In the genomic region with DNA sequence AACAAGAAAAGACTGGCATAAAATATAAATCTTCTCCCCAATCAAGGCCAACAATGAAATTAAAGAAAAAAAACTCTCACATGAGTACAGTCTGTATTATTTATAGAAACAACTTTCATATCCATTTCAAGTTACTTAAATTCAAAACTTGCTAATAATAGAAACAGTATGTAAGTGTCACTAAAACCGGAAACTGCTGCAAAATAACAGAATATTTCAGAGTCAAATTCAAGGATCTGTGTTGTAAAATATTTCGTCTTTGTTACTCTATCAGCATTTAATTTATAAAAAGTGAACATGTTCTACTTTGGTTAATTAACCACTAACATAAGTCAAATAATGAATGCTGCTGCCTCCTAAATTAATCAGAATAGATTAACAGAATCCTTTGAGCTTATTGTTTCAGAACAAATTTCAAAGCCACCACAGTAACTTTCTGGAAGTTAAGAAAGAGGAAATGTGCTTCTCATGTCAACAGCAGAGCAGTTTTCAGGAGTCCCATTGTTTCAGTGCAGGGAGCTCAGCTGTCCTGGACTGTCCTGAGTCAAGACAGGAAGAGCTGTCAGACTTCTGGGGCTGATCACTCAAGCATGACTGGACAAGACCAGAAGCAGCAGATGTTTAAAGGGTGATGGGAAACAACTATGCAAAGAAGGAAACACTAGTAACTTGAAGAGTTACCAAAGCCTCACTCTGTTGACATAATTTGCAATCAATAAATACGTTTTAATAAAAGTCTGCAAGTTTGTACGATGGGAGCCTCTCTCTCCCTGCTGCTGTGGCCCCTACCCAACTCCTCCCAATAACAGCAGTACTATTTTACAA, we compare ENCODE assay signal across 7 cellular contexts.
DNase-seq lines count a peak whose midpoint lies in the region; ATAC-seq, FAIRE-seq and TF ChIP-seq lines count a peak whose summit lies in the region.

No MANE protein-coding gene starts in this region.

- H3K4me3 Mint-ChIP-seq in astrocyte (ENCODE audit: unreplicated experiment): no peak overlapping the region
- peak overlapping the region; percentile 46 to 72 for H3K4me3 Mint-ChIP-seq in stimulated activated naive B cell treated with anti-CD40 and anti-IgM and Interleukin-4, amounts not matched to agents 10 μg/mL and 1 μg/mL and 100 μg/mL, for 72 hours

- peak; percentile 64 for DNase-seq in GM18507 (ENCODE audit: extremely low spot score, insufficient read length, low read depth)
- peak; percentile 27 for DNase-seq in HFF-Myc (ENCODE audit: extremely low read depth, low read depth)
- DNase-seq in MV-4-11 (lab: John Stamatoyannopoulos, UW): peak; percentile 97
- peak; percentile 70 for DNase-seq in astrocyte (ENCODE audit: low read depth)
- DNase-seq in inferior parietal cortex (ENCODE audit: extremely low spot score): peak; percentile 20
- peak; percentile 67 for DNase-seq in stimulated activated naive B cell treated with anti-CD40 and anti-IgM and Interleukin-4, amounts not matched to agents 10 μg/mL and 1 μg/mL and 100 μg/mL, for 72 hours
- DNase-seq in GOT3 (lab: John Stamatoyannopoulos, UW): no peak

- H3K79me2 ChIP-seq in astrocyte (ENCODE audit: insufficient read depth, low read length): peaks cover 14% of the 10 kb centered on the region

- H3K9me3 Mint-ChIP-seq in astrocyte (ENCODE audit: unreplicated experiment): peaks cover 2% of the 10 kb centered on the region
- H3K9me3 Mint-ChIP-seq in stimulated activated naive B cell treated with anti-CD40 and anti-IgM and Interleukin-4, amounts not matched to agents 10 μg/mL and 1 μg/mL and 100 μg/mL, for 72 hours: peaks cover 4% of the 10 kb centered on the region in 2 donors

- peak overlapping the region; percentile 64 for H3K27ac Mint-ChIP-seq in astrocyte (ENCODE audit: unreplicated experiment)
- H3K27ac Mint-ChIP-seq in stimulated activated naive B cell treated with anti-CD40 and anti-IgM and Interleukin-4, amounts not matched to agents 10 μg/mL and 1 μg/mL and 100 μg/mL, for 72 hours: peak overlapping the region; percentile 91

- peak; percentile 93 to 94 for ATAC-seq in stimulated activated naive B cell treated with anti-CD40 and anti-IgM and Interleukin-4, amounts not matched to agents 10 μg/mL and 1 μg/mL and 100 μg/mL, for 72 hours (replicated peaks)

- peak overlapping the region; percentile 4 for H3K27ac ChIP-seq in astrocyte (ENCODE audit: low read depth, low read length)

- H3K36me3 Mint-ChIP-seq in astrocyte (ENCODE audit: low read depth, unreplicated experiment): no peaks in the 10 kb centered on the region
- H3K36me3 Mint-ChIP-seq in stimulated activated naive B cell treated with anti-CD40 and anti-IgM and Interleukin-4, amounts not matched to agents 10 μg/mL and 1 μg/mL and 100 μg/mL, for 72 hours: peaks cover 5 to 23% of the 10 kb centered on the region in 2 donors

- peaks cover 8% of the 10 kb centered on the region for H3K4me1 ChIP-seq in astrocyte (ENCODE audit: insufficient read depth, low read length)

- TF ChIP-seq CTCF in HFF-Myc (IDR thresholded peaks at IDR 0.05; ENCODE audit: low read depth, low read length, missing control alignments) (no peak), astrocyte (IDR thresholded peaks at IDR 0.05; ENCODE audit: insufficient read depth, low read depth, low read length) (no peak)

- no peaks in the 10 kb centered on the region for H3K27me3 Mint-ChIP-seq in astrocyte (ENCODE audit: low read depth, unreplicated experiment)
- H3K27me3 Mint-ChIP-seq in stimulated activated naive B cell treated with anti-CD40 and anti-IgM and Interleukin-4, amounts not matched to agents 10 μg/mL and 1 μg/mL and 100 μg/mL, for 72 hours: no peaks in the 10 kb centered on the region

- peak overlapping the region; percentile 37 for H3K4me2 ChIP-seq in astrocyte (ENCODE audit: low read length)

- H3K27me3 ChIP-seq in astrocyte (ENCODE audit: insufficient read depth, low read length): no peaks in the 10 kb centered on the region

- no peaks in the 10 kb centered on the region for H3K9me3 ChIP-seq in astrocyte (ENCODE audit: insufficient read depth, low read depth, low read length)

- H3K4me3 ChIP-seq in HFF-Myc (replicated peaks; ENCODE audit: low read depth, low read length) (no peak overlapping the region), astrocyte (ENCODE audit: insufficient read depth, low read depth, low read length) (no peak overlapping the region)

- peaks cover 24% of the 10 kb centered on the region for H4K20me1 ChIP-seq in astrocyte (ENCODE audit: insufficient read depth, low read length)

- no peak overlapping the region for H2AFZ ChIP-seq in astrocyte (ENCODE audit: low read depth, low read length)

- FAIRE-seq in GM18507 (lab: Jason Lieb, UNC): peak; percentile 98
- peak; percentile 45 for FAIRE-seq in astrocyte (lab: Jason Lieb, UNC)

- H3K4me1 Mint-ChIP-seq in astrocyte (ENCODE audit: low read depth, unreplicated experiment): peaks cover 29% of the 10 kb centered on the region
- peaks cover 67 to 98% of the 10 kb centered on the region in 2 donors for H3K4me1 Mint-ChIP-seq in stimulated activated naive B cell treated with anti-CD40 and anti-IgM and Interleukin-4, amounts not matched to agents 10 μg/mL and 1 μg/mL and 100 μg/mL, for 72 hours

- H3K9ac ChIP-seq in astrocyte (ENCODE audit: low read length): no peak overlapping the region

- H3K36me3 ChIP-seq in astrocyte (ENCODE audit: insufficient read depth, low read length): no peaks in the 10 kb centered on the region
